8 cellular contexts compared by ENCODE assay signal in genomic region chr17:46265972-46266655, GRCh38. TPM values are rescaled to one million over a fixed set of nuclear protein-coding genes. Genes with fewer than 3 reads are reported as not detected.
DNase-seq lines count a peak whose midpoint lies in the region; ATAC-seq, FAIRE-seq and TF ChIP-seq lines count a peak whose summit lies in the region.
"Not testable (repeated sequence)": the region's sequence is repeated elsewhere in the genome, so short reads cannot be mapped to it uniquely, and the experiment has no call there.

No MANE protein-coding gene starts in this region.

- not testable (repeated sequence) for FAIRE-seq in kidney (lab: Jason Lieb, UNC)

- H3K9ac ChIP-seq in kidney (ENCODE audit: low read length in 2 of 2) = peak overlapping the region; percentile 80 to 83

- H3F3A ChIP-seq in PC-9 (ENCODE audit: insufficient read depth, low read depth) = peaks cover 48% of the 10 kb centered on the region

- CTCF ChIA-PET in HEK293T (lab: Yijun Ruan, JAX) = interaction anchor here (0.5 kb wide), 1 partner anchor 263 kb away, joined by 3 read pairs; no protein-coding TSS in a partner anchor
- CTCF ChIA-PET in PC-9 (lab: Charles Lee) = not testable (repeated sequence)

- TSS peak; percentile 70 for BruUV-seq in PC-9 (replicated peaks; lab: Mats Ljungman, UMichigan)

- H3K4me1 ChIP-seq in PC-9 (replicated peaks; ENCODE audit: insufficient read depth) = peaks cover 31% of the 10 kb centered on the region
- not testable (repeated sequence) for H3K4me1 ChIP-seq in kidney (ENCODE audit: control insufficient read depth in 1 of 2, insufficient read depth in 1 of 2, low read depth in 1 of 2, low read length in 2 of 2); ovary (ENCODE audit: insufficient read depth); tibial nerve

- H3K36me3 Mint-ChIP-seq in activated naive CD8-positive, alpha-beta T cell treated with anti-CD3 and anti-CD28 coated beads, Interleukin-2, amount 10 ng/mL, durations not matched to agents 7 days and 5 days = not testable (repeated sequence)

- H3K36me3 ChIP-seq in PC-9 (ENCODE audit: low read depth); kidney (ENCODE audit: control insufficient read depth in 1 of 2, insufficient read depth in 2 of 2, low read length in 2 of 2); ovary; tibial nerve: not testable (repeated sequence)

- TF ChIP-seq EP300 in ovary (IDR thresholded peaks at IDR 0.05); tibial nerve (IDR thresholded peaks at IDR 0.05): not testable (repeated sequence)

- peak overlapping the region; percentile 93 for H3K4me2 ChIP-seq in PC-9

- not testable (repeated sequence) for H3K79me2 ChIP-seq in PC-9 (ENCODE audit: low read depth)

- not testable (repeated sequence) for H3K27me3 ChIP-seq in PC-9 (ENCODE audit: insufficient read depth, low read depth); ovary; tibial nerve

- peak overlapping the region; percentile 85 for H3K4me3 Mint-ChIP-seq in activated naive CD8-positive, alpha-beta T cell treated with anti-CD3 and anti-CD28 coated beads, Interleukin-2, amount 10 ng/mL, durations not matched to agents 7 days and 5 days

- H3K27me3 Mint-ChIP-seq in activated naive CD8-positive, alpha-beta T cell treated with anti-CD3 and anti-CD28 coated beads, Interleukin-2, amount 10 ng/mL, durations not matched to agents 7 days and 5 days = peaks cover 68% of the 10 kb centered on the region

- not testable (repeated sequence) for H3K9me3 ChIP-seq in PC-9 (ENCODE audit: insufficient read depth, low read depth); kidney (ENCODE audit: control insufficient read depth in 1 of 2, low read length in 2 of 2); ovary; tibial nerve

- not testable (repeated sequence) for TF ChIP-seq POLR2A in ovary (IDR thresholded peaks at IDR 0.05); tibial nerve (IDR thresholded peaks at IDR 0.05)

- not testable (repeated sequence) for H3K9me2 ChIP-seq in PC-9 (ENCODE audit: insufficient read depth)

- H2AFZ ChIP-seq in PC-9 = peak overlapping the region; percentile 87

- H3K27ac Mint-ChIP-seq in activated naive CD8-positive, alpha-beta T cell treated with anti-CD3 and anti-CD28 coated beads, Interleukin-2, amount 10 ng/mL, durations not matched to agents 7 days and 5 days = peak overlapping the region; percentile 53

- H3K9me3 Mint-ChIP-seq in activated naive CD8-positive, alpha-beta T cell treated with anti-CD3 and anti-CD28 coated beads, Interleukin-2, amount 10 ng/mL, durations not matched to agents 7 days and 5 days = not testable (repeated sequence)

- H3K27ac ChIP-seq in PC-9 (peak overlapping the region; percentile 51; the same call in 1 of the 2 replicates), kidney (ENCODE audit: low read depth in 2 of 2, low read length in 2 of 2) (peak overlapping the region; percentile 65 to 80), ovary (peak overlapping the region; percentile 33 to 78), tibial nerve (peak overlapping the region; percentile 78 to 95 (median 87))

- 9 to 15% (median 15%) methylated on average over 24 of the region's 24 CpGs for WGBS in ovary, 3 donors
- WGBS in tibial nerve, 2 donors = 10 to 18% methylated on average over 24 of the region's 24 CpGs

- intact Hi-C loops in PC-9 (cut with micrococcal nuclease; ENCODE audit: unreplicated experiment); kidney (cut with DNase I); ovary (cut with DNase I): not testable (repeated sequence)

- not testable (repeated sequence) for TF ChIP-seq CTCF in PC-9 (conservative IDR thresholded peaks at IDR 0.05); epithelial cell of proximal tubule (conservative IDR thresholded peaks at IDR 0.05; ENCODE audit: low read depth, low read length); kidney (IDR thresholded peaks at IDR 0.05; ENCODE audit: borderline replicate concordance, extremely low read depth, insufficient read depth); ovary (IDR thresholded peaks at IDR 0.05); tibial nerve (IDR thresholded peaks at IDR 0.05)

- ATAC-seq in activated naive CD8-positive, alpha-beta T cell treated with anti-CD3 and anti-CD28 coated beads, Interleukin-2, amount 10 ng/mL, durations not matched to agents 7 days and 5 days (ENCODE audit: low read depth) = not testable (repeated sequence)

- DNase-seq in DMS79 treated with DMSO at 0.1 percent for 48 hours (lab: John Stamatoyannopoulos, UW) (peak; percentile 20), ovary (peak in 3 of 5 donors; percentile 16 to 51 (median 21)), tibial nerve (ENCODE audit: low spot score in 2 of 2) (peak in 1 of 2 donors; percentile 6)
- not testable (repeated sequence) for DNase-seq in HEK293T (ENCODE audit: extremely low spot score); PC-9; epithelial cell of proximal tubule (ENCODE audit: low read depth); kidney
- DNase-seq in activated naive CD8-positive, alpha-beta T cell treated with anti-CD3 and anti-CD28 coated beads, Interleukin-2, amount 10 ng/mL, durations not matched to agents 7 days and 5 days = peak; percentile 50

- POLR2A ChIA-PET in HEK293T (lab: Yijun Ruan, JAX) = interaction anchor here (0.6 to 1.6 kb wide), 7 partner anchors 11 to 680 kb away, joined by 3 to 5 read pairs (median 4); partner anchors contain the start of gene KANSL1
- POLR2A ChIA-PET in PC-9 (lab: Charles Lee; ENCODE audit: unreplicated experiment) = interaction anchor here (0.6 to 0.7 kb wide), 2 partner anchors 487 to 820 kb away, joined by 3 read pairs; no protein-coding TSS in a partner anchor
- POLR2A ChIA-PET in activated naive CD8-positive, alpha-beta T cell treated with anti-CD3 and anti-CD28 coated beads, Interleukin-2, amount 10 ng/mL, durations not matched to agents 7 days and 5 days (lab: Charles Lee) = not testable (repeated sequence)

- H4K20me1 ChIP-seq in PC-9 (ENCODE audit: insufficient read depth) = not testable (repeated sequence)

- H3K4me1 Mint-ChIP-seq in activated naive CD8-positive, alpha-beta T cell treated with anti-CD3 and anti-CD28 coated beads, Interleukin-2, amount 10 ng/mL, durations not matched to agents 7 days and 5 days = peaks cover 27% of the 10 kb centered on the region

- H3K4me3 ChIP-seq in PC-9 (peak overlapping the region; percentile 69), epithelial cell of proximal tubule (ENCODE audit: low read depth, low read length) (peak overlapping the region; percentile 51), kidney (ENCODE audit: low read length in 2 of 2) (peak overlapping the region; percentile 63 to 65), ovary (peak overlapping the region; percentile 52), tibial nerve (peak overlapping the region; percentile 34 to 75 (median 54))

TF ChIP-seq in HEK293T, 16 proteins besides CTCF, POLR2A, EP300 and RAD21:
- TF ChIP-seq L3MBTL2 (conservative IDR thresholded peaks at IDR 0.05) = peak; percentile 51

RNA-seq across cellular contexts. Expression of gene LRRC37A, which starts 28.8 kb away (rescaled TPM):
- total RNA-seq in PC-9 (2021) = 1.3 and 1.8 TPM in 2 replicates
- 1 to 10 TPM; 7.6 to 7.7 TPM for total RNA-seq in activated naive CD8-positive, alpha-beta T cell treated with anti-CD3 and anti-CD28 coated beads, Interleukin-2, amount 10 ng/mL, durations not matched to agents 7 days and 5 days
- total RNA-seq in epithelial cell of proximal tubule = 0.51 and 2.4 TPM in 2 replicates
- 3.1 TPM for total RNA-seq in kidney
- polyA plus RNA-seq in kidney (ENCODE audit: insufficient read depth, low read depth, low replicate concordance) = 0.52 TPM
- 1 to 10 TPM in 6 of 7 donors, under 1 TPM in 1; 0.60 to 4.8 (median 2.3) TPM for total RNA-seq in ovary
- 1 to 10 TPM in 1 of 2 donors, under 1 TPM in 1; 0.68 to 1.1 TPM for polyA plus RNA-seq in ovary
- 1 to 10 TPM; 1.8 to 4.3 (median 3.2) TPM for total RNA-seq in tibial nerve
